Comparison of ENCODE assay signal across 8 cellular contexts in genomic region chr17:41734139-41734948, GRCh38. TPM values are rescaled to one million over a fixed set of nuclear protein-coding genes. Genes with fewer than 3 reads are reported as not detected.
DNase-seq lines count a peak whose midpoint lies in the region; ATAC-seq, FAIRE-seq and TF ChIP-seq lines count a peak whose summit lies in the region.

TSS of gene HAP1 (minus strand) at chr17:41734643. CDS start at chr17:41734634, 9 bp downstream.

- ATAC-seq in CD4-positive, alpha-beta T cell (ENCODE audit: poor library complexity) = no peak
- ATAC-seq in GM18861 (IDR thresholded peaks at IDR 0.05; ENCODE audit: unreplicated experiment) = no peak

- peak in 2 of 10 experiments; percentile 3 to 38 for DNase-seq in CD4-positive, alpha-beta T cell
- DNase-seq in MG63 = peak; percentile 43
- DNase-seq in astrocyte (ENCODE audit: low read depth) = no peak
- no peak for DNase-seq in iPS DF 6.9 (ENCODE audit: low read depth, low spot score)
- no peak for DNase-seq in NCI-H128 (lab: John Stamatoyannopoulos, UW; ENCODE audit: unreplicated experiment)
- no peak for DNase-seq in GM12892 (ENCODE audit: insufficient read length)

- no peaks in the 10 kb centered on the region for H3K36me3 Mint-ChIP-seq in CD4-positive, alpha-beta T cell (ENCODE audit: low read depth)
- H3K36me3 Mint-ChIP-seq in astrocyte (ENCODE audit: low read depth, unreplicated experiment) = no peaks in the 10 kb centered on the region

- peak within 1 kb of the TSS; percentile 32 for H3K4me3 ChIP-seq in MG63
- H3K4me3 ChIP-seq in astrocyte (ENCODE audit: insufficient read depth, low read depth, low read length) = peak within 1 kb of the TSS; percentile 45
- H3K4me3 ChIP-seq in iPS DF 6.9 (ENCODE audit: low read length) = peak within 1 kb of the TSS; percentile 41; the same call in 1 of the 2 replicates
- H3K4me3 ChIP-seq in skeletal muscle satellite cell (ENCODE audit: low read length) = peak within 1 kb of the TSS; percentile 64

- CTCF ChIA-PET in CD4-positive, alpha-beta T cell (lab: Charles Lee) = no interaction called here

- no peaks in the 10 kb centered on the region for H3K4me1 Mint-ChIP-seq in CD4-positive, alpha-beta T cell (ENCODE audit: low read depth)
- peaks cover 2% of the 10 kb centered on the region for H3K4me1 Mint-ChIP-seq in astrocyte (ENCODE audit: low read depth, unreplicated experiment)

- no peaks in the 10 kb centered on the region for H3K9me3 ChIP-seq in CD4-positive, alpha-beta T cell (ENCODE audit: control insufficient read depth, low read length)
- H3K9me3 ChIP-seq in MG63 (no peaks in the 10 kb centered on the region), astrocyte (ENCODE audit: insufficient read depth, low read depth, low read length) (no peaks in the 10 kb centered on the region), iPS DF 6.9 (ENCODE audit: control insufficient read depth, insufficient read depth, low read length) (no peaks in the 10 kb centered on the region), skeletal muscle satellite cell (replicated peaks; ENCODE audit: low read length) (no peaks in the 10 kb centered on the region)

- peaks cover 14% of the 10 kb centered on the region for H3K4me1 ChIP-seq in astrocyte (ENCODE audit: insufficient read depth, low read length)
- H3K4me1 ChIP-seq in iPS DF 6.9 (ENCODE audit: control insufficient read depth, insufficient read depth, low read length) = peaks cover 5% of the 10 kb centered on the region
- H3K4me1 ChIP-seq in skeletal muscle satellite cell (ENCODE audit: control insufficient read depth, insufficient read depth, low read length) = peaks cover 12% of the 10 kb centered on the region

- no peaks in the 10 kb centered on the region for H3K79me2 ChIP-seq in astrocyte (ENCODE audit: insufficient read depth, low read length)

- H3K9me3 Mint-ChIP-seq in CD4-positive, alpha-beta T cell = no peaks in the 10 kb centered on the region
- no peaks in the 10 kb centered on the region for H3K9me3 Mint-ChIP-seq in astrocyte (ENCODE audit: unreplicated experiment)

- no peak for TF ChIP-seq POLR2A in GM12892 (IDR thresholded peaks at IDR 0.05; ENCODE audit: low read depth, low read length)

- FAIRE-seq in astrocyte (lab: Jason Lieb, UNC) (no peak), GM12892 (lab: Jason Lieb, UNC) (no peak)

- H3K36me3 ChIP-seq in MG63 (no peaks in the 10 kb centered on the region), astrocyte (ENCODE audit: insufficient read depth, low read length) (no peaks in the 10 kb centered on the region), iPS DF 6.9 (ENCODE audit: control insufficient read depth, insufficient read depth, low read length) (no peaks in the 10 kb centered on the region), skeletal muscle satellite cell (ENCODE audit: insufficient read depth, low read length) (no peaks in the 10 kb centered on the region)

- no peaks in the 10 kb centered on the region for H4K20me1 ChIP-seq in astrocyte (ENCODE audit: insufficient read depth, low read length)

- peak within 1 kb of the TSS; percentile 78 for H2AFZ ChIP-seq in astrocyte (ENCODE audit: low read depth, low read length)

- H3K9ac ChIP-seq in astrocyte (ENCODE audit: low read length) (no peak within 1 kb of the TSS), skeletal muscle satellite cell (ENCODE audit: low read depth, low read length) (no peak within 1 kb of the TSS)

- POLR2A ChIA-PET in CD4-positive, alpha-beta T cell (lab: Charles Lee) = interaction anchor here (1.0 kb wide), 1 partner anchor 46 kb away, joined by 3 read pairs; the partner anchor contains the start of gene EIF1

- no peak within 1 kb of the TSS for H3K27ac ChIP-seq in CD4-positive, alpha-beta T cell (ENCODE audit: low read depth, low read length)
- no peak within 1 kb of the TSS for H3K27ac ChIP-seq in astrocyte (ENCODE audit: low read depth, low read length)
- no peak within 1 kb of the TSS for H3K27ac ChIP-seq in iPS DF 6.9 (ENCODE audit: low read length)

- H3K4me3 Mint-ChIP-seq in CD4-positive, alpha-beta T cell = peak within 1 kb of the TSS; percentile 38
- H3K4me3 Mint-ChIP-seq in astrocyte (ENCODE audit: unreplicated experiment) = peak within 1 kb of the TSS; percentile 81

- intact Hi-C loops in CD4-positive, alpha-beta T cell (cut with DNase I, micrococcal nuclease) = no loop called here

- H3K4me2 ChIP-seq in astrocyte (ENCODE audit: low read length) = peak within 1 kb of the TSS; percentile 87
- H3K4me2 ChIP-seq in skeletal muscle satellite cell (ENCODE audit: low read length) = peak within 1 kb of the TSS; percentile 84

- peaks cover 62% of the 10 kb centered on the region for H3K27me3 ChIP-seq in CD4-positive, alpha-beta T cell (ENCODE audit: control insufficient read depth, insufficient read depth, low read length)
- H3K27me3 ChIP-seq in MG63 (peaks cover 69% of the 10 kb centered on the region), astrocyte (ENCODE audit: insufficient read depth, low read length) (peaks cover 56% of the 10 kb centered on the region), iPS DF 6.9 (ENCODE audit: control insufficient read depth, insufficient read depth, low read length) (peaks cover 19% of the 10 kb centered on the region), skeletal muscle satellite cell (ENCODE audit: control insufficient read depth, insufficient read depth, low read length) (peaks cover 70% of the 10 kb centered on the region)

- TF ChIP-seq CTCF in CD4-positive, alpha-beta T cell (IDR thresholded peaks at IDR 0.05) = no peak
- no peak for TF ChIP-seq CTCF in astrocyte (IDR thresholded peaks at IDR 0.05; ENCODE audit: insufficient read depth, low read depth, low read length)

- WGBS in iPS DF 6.9 (ENCODE audit: insufficient coverage, insufficient read length) = no CpG with 5 or more reads among the region's 77 CpGs

- H3K27me3 Mint-ChIP-seq in CD4-positive, alpha-beta T cell = peaks cover 68% of the 10 kb centered on the region
- H3K27me3 Mint-ChIP-seq in astrocyte (ENCODE audit: low read depth, unreplicated experiment) = peaks cover 57% of the 10 kb centered on the region

- H3K27ac Mint-ChIP-seq in CD4-positive, alpha-beta T cell = no peak within 1 kb of the TSS
- H3K27ac Mint-ChIP-seq in astrocyte (ENCODE audit: unreplicated experiment) = no peak within 1 kb of the TSS

RNA-seq across cellular contexts. Expression of gene HAP1, which starts in this region (rescaled TPM):
- under 1 TPM in 1 of 2 experiments, not detected in 1; 0.11 TPM for total RNA-seq in CD4-positive, alpha-beta T cell
- not detected in 2 replicates for total RNA-seq in MG63 (2014; rRNA removed; shearing (Covaris generic); ENCODE audit: low replicate concordance)
- 0.46 and 0.52 TPM in 2 replicates for total RNA-seq in astrocyte
- total RNA-seq in skeletal muscle satellite cell (2012; rRNA removed) = not detected in 2 replicates
- not detected for polyA plus RNA-seq in GM12892 (2012; ENCODE audit: missing spikeins)

Comparison
In these comparisons a context has a peak if more than half of its experiments do, and no peak if none do; other contexts are left out.
1. Peak in DNase-seq and H3K4me3 ChIP-seq in MG63; RNA of the gene not detected or under 1 TPM.